Comparison of ENCODE assay signal across 19 cellular contexts in genomic region chr17:28529012-28529400, GRCh38. TPM values are rescaled to one million over a fixed set of nuclear protein-coding genes. Genes with fewer than 3 reads are reported as not detected.
DNase-seq lines count a peak whose midpoint lies in the region; ATAC-seq and TF ChIP-seq lines count a peak whose summit lies in the region.
"Had no signal": no experiment of that assay in that cellular context is flagged by ENCODE, and none has a peak within 500 bp of the region (broad histone marks: within the 10 kb centered on the region; RNA-seq: fewer than 3 reads in every experiment).

No MANE protein-coding gene starts in this region.

- H3K4me1 ChIP-seq in esophagus (ENCODE audit: control insufficient read depth in 2 of 2, insufficient read depth in 2 of 2, low read length in 1 of 2) (peaks cover 8 to 58% of the 10 kb centered on the region in 2 donors), neuronal stem cell (ENCODE audit: control insufficient read depth in 2 of 2, insufficient read depth in 1 of 2, low read depth in 1 of 2, low read length in 2 of 2) (peaks cover 9 to 24% of the 10 kb centered on the region in 2 donors), sigmoid colon (no peaks in the 10 kb centered on the region)

- H2AK5ac ChIP-seq in neuronal stem cell (ENCODE audit: low read depth, low read length): peak overlapping the region; percentile 16

- H3K4me3 ChIP-seq in esophagus (ENCODE audit: low read depth in 1 of 2, low read length in 2 of 2): no peak overlapping the region
- no peak overlapping the region for H3K4me3 ChIP-seq in neuronal stem cell (ENCODE audit: low read length in 2 of 2)
- H3K4me3 ChIP-seq in sigmoid colon: no peak overlapping the region
- H3K4me3 ChIP-seq: GM23248 had no signal

- no peaks in the 10 kb centered on the region for H3K79me1 ChIP-seq in neuronal stem cell (ENCODE audit: low read depth, low read length)

- H3K18ac ChIP-seq in neuronal stem cell (ENCODE audit: low read length): no peak overlapping the region

- no peak overlapping the region for H3K9ac ChIP-seq in neuronal stem cell (ENCODE audit: low read depth, low read length, poor library complexity)
- H3K9ac ChIP-seq: GM23248 had no signal

- peak overlapping the region; percentile 86; the same call in 1 of the 2 replicates for H3K27ac ChIP-seq in VCaP
- H3K27ac ChIP-seq in esophagus (ENCODE audit: low read depth in 2 of 2, low read length in 1 of 2): peak overlapping the region; percentile 76 to 95
- H3K27ac ChIP-seq in neuronal stem cell (replicated peaks; ENCODE audit: low read length): no peak overlapping the region
- no peak overlapping the region for H3K27ac ChIP-seq in sigmoid colon
- H3K27ac ChIP-seq: GM23248 had no signal

- H3K14ac ChIP-seq in neuronal stem cell (ENCODE audit: low read length): no peak overlapping the region

- no peak for TF ChIP-seq EP300 in sigmoid colon (IDR thresholded peaks at IDR 0.05)

- TF ChIP-seq CTCF in VCaP (conservative IDR thresholded peaks at IDR 0.05): no peak
- no peak for TF ChIP-seq CTCF in sigmoid colon (IDR thresholded peaks at IDR 0.05)

- DNase-seq in neuronal stem cell (ENCODE audit: low spot score) (no peak), glomerular visceral epithelial cell (ENCODE audit: extremely low spot score) (no peak), sigmoid colon (no peak)
- DNase-seq: C1 segment of cervical spinal cord; Caco-2; CD4-positive, CD25-positive, alpha-beta regulatory T cell; CD8-positive, alpha-beta T cell; DMS153; DND-41; H7; HCEC 1CT had no signal

- H3K4ac ChIP-seq in neuronal stem cell (ENCODE audit: low read length): no peak overlapping the region

- no peak for TF ChIP-seq POLR2A in sigmoid colon (IDR thresholded peaks at IDR 0.05)

- no peak overlapping the region for H2BK120ac ChIP-seq in neuronal stem cell (ENCODE audit: low read depth, low read length)

- no peak overlapping the region for H2BK12ac ChIP-seq in neuronal stem cell (ENCODE audit: low read length)

- intact Hi-C loops in sigmoid colon (cut with DNase I): no loop called here

- H3K23ac ChIP-seq in neuronal stem cell (ENCODE audit: low read depth, low read length, poor library complexity): no peak overlapping the region

- no peaks in the 10 kb centered on the region for H3K9me3 ChIP-seq in esophagus (ENCODE audit: control insufficient read depth in 2 of 2, insufficient read depth in 1 of 2, low read depth in 1 of 2, low read length in 1 of 2)
- no peaks in the 10 kb centered on the region for H3K9me3 ChIP-seq in neuronal stem cell (replicated peaks in 1 of 2; ENCODE audit: control insufficient read depth in 2 of 2, insufficient read depth in 1 of 2, low read depth in 1 of 2, low read length in 2 of 2)
- H3K9me3 ChIP-seq in sigmoid colon: no peaks in the 10 kb centered on the region
- H3K9me3 ChIP-seq: Caco-2 had no signal

- H2AFZ ChIP-seq in neuronal stem cell (ENCODE audit: low read length): no peak overlapping the region

- H3K27me3 ChIP-seq in esophagus (ENCODE audit: control insufficient read depth in 1 of 2, insufficient read depth in 2 of 2, low read length in 2 of 2): no peaks in the 10 kb centered on the region
- H3K27me3 ChIP-seq in neuronal stem cell (ENCODE audit: control insufficient read depth in 3 of 3, insufficient read depth in 3 of 3, low read depth in 1 of 3, low read length in 3 of 3): peaks cover 0 to 15% (median 0%) of the 10 kb centered on the region in 3 experiments
- peaks cover 0 to 5% (median 0%) of the 10 kb centered on the region in 3 donors for H3K27me3 ChIP-seq in sigmoid colon

- no peak overlapping the region for H2BK15ac ChIP-seq in neuronal stem cell (ENCODE audit: low read length)

- no peak overlapping the region for H4K91ac ChIP-seq in neuronal stem cell (ENCODE audit: low read depth, low read length, poor library complexity)

- ATAC-seq in GM21723 (IDR thresholded peaks at IDR 0.05; ENCODE audit: unreplicated experiment): no peak
- ATAC-seq: CD8-positive, alpha-beta T cell had no signal

- no peak overlapping the region for H2BK5ac ChIP-seq in neuronal stem cell (ENCODE audit: low read length)

- WGBS in esophagus, 2 donors: 86 to 89% methylated on average over 3 of the region's 3 CpGs
- no CpG with 5 or more reads among the region's 3 CpGs for WGBS in neuronal stem cell (ENCODE audit: extremely low coverage in 2 of 2, insufficient read length in 2 of 2, insufficient replicate concordance in 1 of 2), 2 donors
- WGBS in sigmoid colon, 2 donors: 88 to 89% methylated on average over 3 of the region's 3 CpGs

- H3K4me2 ChIP-seq in neuronal stem cell (ENCODE audit: insufficient read depth, low read length, poor library complexity, severe bottlenecking): no peak overlapping the region

- H4K8ac ChIP-seq in neuronal stem cell (ENCODE audit: low read depth, low read length): no peak overlapping the region

- H3K36me3 ChIP-seq in esophagus (ENCODE audit: control insufficient read depth in 2 of 2, insufficient read depth in 2 of 2, low read length in 1 of 2): peaks cover 0 to 2% of the 10 kb centered on the region in 2 donors
- no peaks in the 10 kb centered on the region for H3K36me3 ChIP-seq in neuronal stem cell (replicated peaks in 1 of 2; ENCODE audit: control insufficient read depth in 2 of 2, insufficient read depth in 2 of 2, low read length in 2 of 2)
- no peaks in the 10 kb centered on the region for H3K36me3 ChIP-seq in sigmoid colon

RNA-seq across cellular contexts. Expression of gene FOXN1, which starts 22.9 kb away (rescaled TPM):
- 10 to 100 TPM in 1 of 2 donors, 1 to 10 TPM in 1; 8.8 to 10.6 TPM for polyA plus RNA-seq in esophagus
- polyA plus RNA-seq in neuronal stem cell (2013, experiment 1 of 2): not detected
- polyA plus RNA-seq in neuronal stem cell (2013, experiment 2 of 2): not detected
- not detected for total RNA-seq in sigmoid colon
- under 1 TPM; 0.23 to 0.60 (median 0.38) TPM for polyA plus RNA-seq in sigmoid colon
- total RNA-seq: A172; A673; CD4-positive, CD25-positive, alpha-beta regulatory T cell; CD8-positive, alpha-beta T cell; GM23248; H1; H7 had no signal
- polyA plus RNA-seq: BJ; CD4-positive, CD25-positive, alpha-beta regulatory T cell; GM23248; H1 had no signal

RNA-seq across cellular contexts. Expression of gene UNC119, which starts 23.4 kb away (rescaled TPM):
- polyA plus RNA-seq in esophagus (10 to 100 TPM; 15.3 to 20.1 TPM), sigmoid colon (10 to 100 TPM; 23.4 to 35.8 (median 31.2) TPM)
- 79.0 TPM for polyA plus RNA-seq in neuronal stem cell (2013, experiment 1 of 2)
- polyA plus RNA-seq in neuronal stem cell (2013, experiment 2 of 2): 76.0 TPM
- total RNA-seq in sigmoid colon: 10 to 100 TPM; 20.7 to 25.8 (median 23.6) TPM

RNA-seq across cellular contexts. Expression of gene PIGS, which starts 42.3 kb away (rescaled TPM):
- 10 to 100 TPM in 1 of 2 donors, 1 to 10 TPM in 1; 9.8 to 30.7 TPM for polyA plus RNA-seq in esophagus
- 43.2 TPM for polyA plus RNA-seq in neuronal stem cell (2013, experiment 1 of 2)
- polyA plus RNA-seq in neuronal stem cell (2013, experiment 2 of 2): 43.8 TPM
- total RNA-seq in sigmoid colon: 10 to 100 TPM; 17.2 to 42.5 (median 36.7) TPM
- 10 to 100 TPM; 19.2 to 66.3 (median 27.0) TPM for polyA plus RNA-seq in sigmoid colon

RNA-seq across cellular contexts. Expression of gene ALDOC, which starts 47.7 kb away (rescaled TPM):
- polyA plus RNA-seq in esophagus (10 to 100 TPM; 21.3 to 24.0 TPM), sigmoid colon (10 to 100 TPM; 28.8 to 43.3 (median 38.4) TPM)
- 10.6 TPM for polyA plus RNA-seq in neuronal stem cell (2013, experiment 1 of 2)
- 10.9 TPM for polyA plus RNA-seq in neuronal stem cell (2013, experiment 2 of 2)
- 10 to 100 TPM; 10.2 to 30.0 (median 24.9) TPM for total RNA-seq in sigmoid colon

RNA-seq across cellular contexts. Expression of gene SLC13A2, which starts 55.6 kb away (rescaled TPM):
- under 1 TPM in 1 of 2 donors, not detected in 1; 0.02 TPM for polyA plus RNA-seq in esophagus
- polyA plus RNA-seq in neuronal stem cell (2013, experiment 1 of 2): not detected
- not detected for polyA plus RNA-seq in neuronal stem cell (2013, experiment 2 of 2)
- under 1 TPM in 1 of 4 donors, not detected in 3; under 0.01 TPM for total RNA-seq in sigmoid colon
- polyA plus RNA-seq in sigmoid colon: 10 to 100 TPM in 2 of 3 donors, 1 to 10 TPM in 1; 8.4 to 29.1 (median 11.4) TPM
- total RNA-seq: A172; A673; CD4-positive, CD25-positive, alpha-beta regulatory T cell; CD8-positive, alpha-beta T cell; GM23248; H1; H7 had no signal
- polyA plus RNA-seq: BJ; CD4-positive, CD25-positive, alpha-beta regulatory T cell; GM23248; H1 had no signal

Comparison
In these comparisons a context has a peak if more than half of its experiments do, and no peak if none do; other contexts are left out.
1. H3K27ac ChIP-seq: peak in VCaP (single experiment) and esophagus (2 of 2); none in neuronal stem cell (single experiment) and sigmoid colon (0 of 4).
2. RNA of gene FOXN1, which starts 22.9 kb away (polyA plus RNA-seq): 8.8 to 10.6 TPM in esophagus; 0.23 to 0.60 TPM in sigmoid colon; every median in the first group is over 4 times any median in the second.